Comparison of ENCODE assay signal across 8 cellular contexts in genomic region chr2:96867756-96868554, GRCh38. TPM values are rescaled to one million over a fixed set of nuclear protein-coding genes. Genes with fewer than 3 reads are reported as not detected.
DNase-seq lines count a peak whose midpoint lies in the region; ATAC-seq and TF ChIP-seq lines count a peak whose summit lies in the region.

No MANE protein-coding gene starts in this region.

- no CpG with 5 or more reads among the region's 27 CpGs for WGBS in H9 (ENCODE audit: extremely low coverage, insufficient read length, low lambda C conversion rate)

- peaks cover 10% of the 10 kb centered on the region; the same call in 1 of the 2 replicates for H3K79me2 ChIP-seq in H9 (ENCODE audit: insufficient read depth, low read length)

- H3T11ph ChIP-seq in H9 (ENCODE audit: low read length), result no peak overlapping the region

- H3K36me3 Mint-ChIP-seq in CD14-positive monocyte (peaks cover 19 to 20% of the 10 kb centered on the region in 2 donors), H9 (ENCODE audit: insufficient read depth in 1 of 3, low read depth in 3 of 3) (peaks cover 15 to 48% (median 40%) of the 10 kb centered on the region in 3 experiments)
- peaks cover 12% of the 10 kb centered on the region for H3K36me3 Mint-ChIP-seq in activated CD4-positive, alpha-beta memory T cell treated with anti-CD3 and anti-CD28 coated beads for 36 hours

- no peak overlapping the region for H2BK120ac ChIP-seq in H9 (ENCODE audit: low read depth, low read length, poor library complexity, severe bottlenecking)

- peak overlapping the region; percentile 77 for H3K9ac ChIP-seq in H9 (ENCODE audit: extremely low read depth, insufficient read length, low read length)

- no peaks in the 10 kb centered on the region for H4K20me1 ChIP-seq in H9 (ENCODE audit: control insufficient read depth, insufficient read depth, insufficient read length)

- no peak overlapping the region for H2BK20ac ChIP-seq in H9 (ENCODE audit: low read depth, low read length, poor library complexity, severe bottlenecking)

- H3K4me1 Mint-ChIP-seq in CD14-positive monocyte (peaks cover 42% of the 10 kb centered on the region), H9 (peaks cover 18 to 25% of the 10 kb centered on the region in 2 experiments)
- H3K4me1 Mint-ChIP-seq in activated CD4-positive, alpha-beta memory T cell treated with anti-CD3 and anti-CD28 coated beads for 36 hours (ENCODE audit: low read depth), result peaks cover 28% of the 10 kb centered on the region

- ATAC-seq in HG03565 (IDR thresholded peaks at IDR 0.05; ENCODE audit: unreplicated experiment) (no peak), HG02571 (IDR thresholded peaks at IDR 0.05; ENCODE audit: unreplicated experiment) (no peak)

- H3K27ac ChIP-seq in H9 (ENCODE audit: insufficient read length, low read depth, low read length), result no peak overlapping the region

- POLR2A ChIA-PET in activated CD4-positive, alpha-beta memory T cell treated with anti-CD3 and anti-CD28 coated beads for 36 hours (lab: Charles Lee), result interaction anchor here (2.1 kb wide), 1 partner anchor 10 kb away, joined by 21 read pairs; the partner anchor contains the start of gene ANKRD39

- no peak overlapping the region for H4K91ac ChIP-seq in H9 (ENCODE audit: insufficient read length, low read depth, low read length)

- peak overlapping the region in 4 of 7 donors; percentile 56 to 80 (median 77) for H3K27ac Mint-ChIP-seq in CD14-positive monocyte
- H3K27ac Mint-ChIP-seq in H9, result peak overlapping the region; percentile 80 to 91 (median 83); a peak in 5 of 7 replicates
- peak overlapping the region; percentile 76 for H3K27ac Mint-ChIP-seq in activated CD4-positive, alpha-beta memory T cell treated with anti-CD3 and anti-CD28 coated beads for 36 hours

- H3K27me3 ChIP-seq in H9 (ENCODE audit: insufficient read depth, low read length), result no peaks in the 10 kb centered on the region

- no peak overlapping the region for H4K8ac ChIP-seq in H9 (replicated peaks; ENCODE audit: insufficient read length, low read depth, low read length)

- no peak overlapping the region for H3K56ac ChIP-seq in H9 (ENCODE audit: insufficient read length, low read depth, low read length)

- H3K9me3 Mint-ChIP-seq in CD14-positive monocyte (peaks cover 0 to 18% (median 2%) of the 10 kb centered on the region in 7 donors), H9 (no peaks in the 10 kb centered on the region)
- H3K9me3 Mint-ChIP-seq in activated CD4-positive, alpha-beta memory T cell treated with anti-CD3 and anti-CD28 coated beads for 36 hours, result no peaks in the 10 kb centered on the region

- peaks cover 16% of the 10 kb centered on the region for H3K23me2 ChIP-seq in H9 (ENCODE audit: insufficient read length, low read depth, low read length, poor library complexity, severe bottlenecking)

- no peak overlapping the region for H2BK15ac ChIP-seq in H9 (ENCODE audit: low read depth, low read length)

- peak; percentile 42 for DNase-seq in CD14-positive monocyte (ENCODE audit: low spot score)
- no peak for DNase-seq in H9
- DNase-seq in activated CD4-positive, alpha-beta memory T cell treated with anti-CD3 and anti-CD28 coated beads for 36 hours, result no peak
- DNase-seq in fibroblast of the aortic adventitia (ENCODE audit: low read depth), result peak; percentile 27
- DNase-seq in retinal pigment epithelial cell (ENCODE audit: low read depth), result no peak
- DNase-seq in UCSD-AML1 (lab: John Stamatoyannopoulos, UW; ENCODE audit: unreplicated experiment), result no peak

- H2AFZ ChIP-seq in H9 (ENCODE audit: low read length), result no peak overlapping the region

- H3K4me2 ChIP-seq in H9 (ENCODE audit: insufficient read depth, insufficient read length, low read length), result peak overlapping the region; percentile 70

- H3K9me3 ChIP-seq in H9 (ENCODE audit: control insufficient read depth, low read depth, low read length), result no peaks in the 10 kb centered on the region

- TF ChIP-seq CTCF in CD14-positive monocyte (IDR thresholded peaks at IDR 0.05) (no peak), H9 (conservative IDR thresholded peaks at IDR 0.05) (no peak), fibroblast of the aortic adventitia (IDR thresholded peaks at IDR 0.05; ENCODE audit: insufficient read depth, low read length) (no peak), retinal pigment epithelial cell (conservative IDR thresholded peaks at IDR 0.05; ENCODE audit: low read depth, low read length) (no peak)

- peak overlapping the region; percentile 96 for H3K14ac ChIP-seq in H9 (ENCODE audit: insufficient read depth, low read length)

- peaks cover 55 to 91% (median 56%) of the 10 kb centered on the region in 3 donors for H3K27me3 Mint-ChIP-seq in CD14-positive monocyte (ENCODE audit: low read depth in 3 of 3)
- H3K27me3 Mint-ChIP-seq in H9 (ENCODE audit: low read depth), result no peaks in the 10 kb centered on the region; the same call in 1 of the 2 replicates
- H3K27me3 Mint-ChIP-seq in activated CD4-positive, alpha-beta memory T cell treated with anti-CD3 and anti-CD28 coated beads for 36 hours, result peaks cover 2% of the 10 kb centered on the region

- H3K4me1 ChIP-seq in H9 (ENCODE audit: insufficient read depth, low read length), result peaks cover 3% of the 10 kb centered on the region; the same call in 1 of the 2 replicates

- peak overlapping the region; percentile 20 for H3K18ac ChIP-seq in H9 (ENCODE audit: insufficient read length, low read depth, low read length)

- no peak overlapping the region for H3K23ac ChIP-seq in H9 (ENCODE audit: insufficient read length, low read depth, low read length)

- CTCF ChIA-PET in activated CD4-positive, alpha-beta memory T cell treated with anti-CD3 and anti-CD28 coated beads for 36 hours (lab: Charles Lee), result interaction anchor here (0.9 to 8.3 kb wide), 11 partner anchors 8 to 87 kb away, joined by 3 to 72 read pairs (median 4); partner anchors contain the start of gene ANKRD39

- no peak overlapping the region; the same call in 1 of the 2 replicates for H3K4ac ChIP-seq in H9 (ENCODE audit: low read depth, low read length)

- no peak overlapping the region for H4K5ac ChIP-seq in H9 (ENCODE audit: insufficient read length, low read depth, low read length)

- H2BK12ac ChIP-seq in H9 (ENCODE audit: insufficient read length, low read depth, low read length), result no peak overlapping the region

- intact Hi-C loops in CD14-positive monocyte (cut with micrococcal nuclease), result no loop called here
- intact Hi-C loops in activated CD4-positive, alpha-beta memory T cell treated with anti-CD3 and anti-CD28 coated beads for 36 hours (cut with micrococcal nuclease), result no loop called here

- H3K4me3 Mint-ChIP-seq in CD14-positive monocyte (peak overlapping the region; percentile 80 to 91), H9 (peak overlapping the region; percentile 85 to 88)
- H3K4me3 Mint-ChIP-seq in activated CD4-positive, alpha-beta memory T cell treated with anti-CD3 and anti-CD28 coated beads for 36 hours, result peak overlapping the region; percentile 79

- H2AK5ac ChIP-seq in H9 (ENCODE audit: insufficient read length, low read length), result no peak overlapping the region

- H3K4me3 ChIP-seq in fibroblast of the aortic adventitia (ENCODE audit: low read depth, low read length) (peak overlapping the region; percentile 84), retinal pigment epithelial cell (ENCODE audit: low read length) (peak overlapping the region; percentile 87)

- no peak overlapping the region for H2BK5ac ChIP-seq in H9 (ENCODE audit: insufficient read length, low read length)

- peaks cover 10% of the 10 kb centered on the region for H3K79me1 ChIP-seq in H9 (ENCODE audit: insufficient read depth, low read depth, low read length, poor library complexity, severe bottlenecking)

RNA-seq across cellular contexts. Expression of gene SEMA4C, which starts 1.9 kb away (rescaled TPM):
- under 1 TPM; 0.08 to 0.21 TPM for polyA plus RNA-seq in CD14-positive monocyte
- total RNA-seq in H9 (2021) (81.6 and 87.2 TPM in 2 replicates), fibroblast of the aortic adventitia (ENCODE audit: low replicate concordance) (15.4 and 20.4 TPM in 2 replicates)
- 10 to 100 TPM; 13.9 to 18.8 TPM for total RNA-seq in activated CD4-positive, alpha-beta memory T cell treated with anti-CD3 and anti-CD28 coated beads for 36 hours

RNA-seq across cellular contexts. Expression of gene ANKRD39, which starts 10.1 kb away (rescaled TPM):
- polyA plus RNA-seq in CD14-positive monocyte, result 1 to 10 TPM; 9.0 to 9.7 TPM
- total RNA-seq in H9 (2021), result 13.0 and 13.9 TPM in 2 replicates
- 10 to 100 TPM; 29.0 to 35.1 TPM for total RNA-seq in activated CD4-positive, alpha-beta memory T cell treated with anti-CD3 and anti-CD28 coated beads for 36 hours
- total RNA-seq in fibroblast of the aortic adventitia (ENCODE audit: low replicate concordance), result 4.0 and 6.1 TPM in 2 replicates

RNA-seq across cellular contexts. Expression of gene ANKRD23, which starts 24.1 kb away (rescaled TPM):
- not detected for polyA plus RNA-seq in CD14-positive monocyte
- total RNA-seq in H9 (2021), result 2.3 and 2.4 TPM in 2 replicates
- total RNA-seq in activated CD4-positive, alpha-beta memory T cell treated with anti-CD3 and anti-CD28 coated beads for 36 hours, result 1 to 10 TPM; 5.8 to 7.6 TPM
- total RNA-seq in fibroblast of the aortic adventitia (ENCODE audit: low replicate concordance), result 2.3 and 6.0 TPM in 2 replicates

RNA-seq across cellular contexts. Expression of gene CNNM3, which starts 51.9 kb away (rescaled TPM):
- 1 to 10 TPM; 1.2 to 4.9 TPM for polyA plus RNA-seq in CD14-positive monocyte
- 22.8 and 25.0 TPM in 2 replicates for total RNA-seq in H9 (2021)
- 10 to 100 TPM; 16.3 to 22.2 TPM for total RNA-seq in activated CD4-positive, alpha-beta memory T cell treated with anti-CD3 and anti-CD28 coated beads for 36 hours
- 2.2 and 6.9 TPM in 2 replicates for total RNA-seq in fibroblast of the aortic adventitia (ENCODE audit: low replicate concordance)

Comparison
In these comparisons a context has a peak if more than half of its experiments do, and no peak if none do; other contexts are left out.
1. DNase-seq: peak in CD14-positive monocyte (single experiment) and fibroblast of the aortic adventitia (single experiment); none in H9 (single experiment), activated CD4-positive, alpha-beta memory T cell treated with anti-CD3 and anti-CD28 coated beads for 36 hours (single experiment), retinal pigment epithelial cell (single experiment) and UCSD-AML1 (single experiment).
2. Peak in every context shown above with its lines, with median percentiles within 50 percentile points of each other: H3K27ac Mint-ChIP-seq and H3K4me3 Mint-ChIP-seq.